In the genomic region with DNA sequence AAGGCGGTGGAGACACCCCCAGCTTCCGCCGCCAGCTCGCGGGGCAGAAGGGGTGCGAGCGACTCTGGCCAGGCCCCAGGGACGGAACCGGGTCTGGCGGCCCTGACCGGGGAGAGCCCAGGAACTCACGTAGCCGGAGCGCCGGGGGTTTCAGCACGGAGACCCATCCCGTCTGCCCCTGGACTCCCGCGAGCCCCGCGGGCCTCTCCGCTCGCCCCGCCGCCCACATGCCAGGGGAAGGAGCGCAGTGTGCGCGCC, we compare ENCODE assay signal across 8 cellular contexts. TPM values are rescaled to one million over a fixed set of nuclear protein-coding genes. Genes with fewer than 3 reads are reported as not detected.
DNase-seq lines count a peak whose midpoint lies in the region; TF ChIP-seq lines count a peak whose summit lies in the region.
"Not testable (repeated sequence)": the region's sequence is repeated elsewhere in the genome, so short reads cannot be mapped to it uniquely, and the experiment has no call there.

No MANE protein-coding gene starts in this region.

- not testable (repeated sequence) for TF ChIP-seq RAD21 in liver (IDR thresholded peaks at IDR 0.05)

- WGBS in esophagus squamous epithelium, 2 donors: no CpG with 5 or more reads among the region's 28 CpGs
- 1% methylated on average over 28 of the region's 28 CpGs for WGBS in liver
- WGBS in ovary, 3 donors: 0 to 1% (median 1%) methylated on average over 17 to 28 of the region's 28 CpGs
- WGBS in thyroid gland, 2 donors: no CpG with 5 or more reads among the region's 28 CpGs

- H3K27ac Mint-ChIP-seq in Caco-2 (ENCODE audit: unreplicated experiment): peak overlapping the region; percentile 99
- H3K27ac Mint-ChIP-seq in IgD-negative memory B cell: peak overlapping the region in 2 of 3 donors; percentile 69 to 96

- TF ChIP-seq EP300 in ovary (IDR thresholded peaks at IDR 0.05): not testable (repeated sequence)

- not testable (repeated sequence) for H3K9me3 ChIP-seq in Caco-2; WERI-Rb-1 (ENCODE audit: severe bottlenecking); esophagus squamous epithelium; liver (ENCODE audit: control insufficient read depth in 4 of 4, low read length in 3 of 4); ovary; thyroid gland

- POLR2A ChIA-PET in Caco-2 (lab: Charles Lee): not testable (repeated sequence)

- CTCF ChIA-PET in Caco-2 (lab: Charles Lee): not testable (repeated sequence)

- not testable (repeated sequence) for DNase-seq in Caco-2; WERI-Rb-1; astrocyte of the spinal cord (ENCODE audit: low read depth, low spot score); esophagus squamous epithelium (lab: John Stamatoyannopoulos, UW); ovary; thyroid gland

- intact Hi-C loops in Caco-2 (cut with micrococcal nuclease; ENCODE audit: unreplicated experiment); esophagus squamous epithelium (cut with DNase I); thyroid gland (cut with DNase I): not testable (repeated sequence)
- intact Hi-C loops in ovary (cut with DNase I): loop anchor here in 1 of 4 donors (10.0 kb wide), 1 partner anchor 308 kb away; a partner anchor contains a TSS

- not testable (repeated sequence) for TF ChIP-seq CTCF in Caco-2 (IDR thresholded peaks at IDR 0.05; ENCODE audit: insufficient read depth in 1 of 2, low read depth in 1 of 2, low read length in 1 of 2, severe bottlenecking in 1 of 2, unreplicated experiment in 1 of 2); WERI-Rb-1 (IDR thresholded peaks at IDR 0.05; ENCODE audit: low read depth, low read length); astrocyte of the spinal cord (IDR thresholded peaks at IDR 0.05; ENCODE audit: low read depth, low read length); esophagus squamous epithelium (IDR thresholded peaks at IDR 0.05); liver (IDR thresholded peaks at IDR 0.05; ENCODE audit: low read depth, low read length, missing input control); ovary (IDR thresholded peaks at IDR 0.05); thyroid gland (IDR thresholded peaks at IDR 0.05)

- in situ Hi-C loops in astrocyte of the spinal cord (cut with HindIII; ENCODE audit: low sequenced_read_pairs): not testable (repeated sequence)

- not testable (repeated sequence) for H3K9me3 Mint-ChIP-seq in Caco-2 (ENCODE audit: unreplicated experiment); IgD-negative memory B cell

- H3K27ac ChIP-seq in WERI-Rb-1 (peak overlapping the region; percentile 73), esophagus squamous epithelium (peak overlapping the region; percentile 89 to 96 (median 92)), liver (ENCODE audit: low read depth in 1 of 2, low read length in 2 of 2) (peak overlapping the region; percentile 41 to 54), ovary (peak overlapping the region in 1 of 2 donors; percentile 37), thyroid gland (peak overlapping the region in 2 of 3 donors; percentile 48 to 80)

- peaks cover 11% of the 10 kb centered on the region for H3K36me3 Mint-ChIP-seq in Caco-2 (ENCODE audit: insufficient read depth, unreplicated experiment)
- not testable (repeated sequence) for H3K36me3 Mint-ChIP-seq in IgD-negative memory B cell

- not testable (repeated sequence) for H3K27me3 Mint-ChIP-seq in Caco-2 (ENCODE audit: insufficient read depth, unreplicated experiment); IgD-negative memory B cell

- H3K4me1 ChIP-seq in Caco-2; liver (ENCODE audit: control insufficient read depth in 4 of 4, insufficient read depth in 4 of 4, low read length in 3 of 4); ovary (ENCODE audit: insufficient read depth); thyroid gland: not testable (repeated sequence)
- peaks cover 0 to 16% (median 0%) of the 10 kb centered on the region in 3 donors for H3K4me1 ChIP-seq in esophagus squamous epithelium

- H3K27me3 ChIP-seq in Caco-2 (replicated peaks; ENCODE audit: control insufficient read depth, insufficient read depth, low read length); WERI-Rb-1 (ENCODE audit: insufficient read depth, low read depth, severe bottlenecking); esophagus squamous epithelium; liver (ENCODE audit: control insufficient read depth in 4 of 4, insufficient read depth in 4 of 4, low read length in 3 of 4); ovary; thyroid gland: not testable (repeated sequence)

- H3K4me3 ChIP-seq in Caco-2 (ENCODE audit: low read depth, low read length) (peak overlapping the region; percentile 81), WERI-Rb-1 (ENCODE audit: low read depth, low read length) (peak overlapping the region; percentile 86), astrocyte of the spinal cord (ENCODE audit: low read depth, low read length) (peak overlapping the region; percentile 64), esophagus squamous epithelium (peak overlapping the region; percentile 69 to 94 (median 83)), liver (ENCODE audit: low read depth in 1 of 3, low read length in 3 of 3) (peak overlapping the region; percentile 32 to 77 (median 76)), ovary (peak overlapping the region; percentile 94), thyroid gland (replicated peaks in 1 of 3) (peak overlapping the region; percentile 29 to 77 (median 74))

- H3K4me3 Mint-ChIP-seq in Caco-2 (ENCODE audit: unreplicated experiment) (peak overlapping the region; percentile 94), IgD-negative memory B cell (peak overlapping the region; percentile 92 to 99 (median 98))

- BruUV-seq in Caco-2 (replicated peaks; lab: Mats Ljungman, UMichigan): not testable (repeated sequence)

- H3K4me1 Mint-ChIP-seq in Caco-2 (ENCODE audit: low read depth, unreplicated experiment): peaks cover 12% of the 10 kb centered on the region
- H3K4me1 Mint-ChIP-seq in IgD-negative memory B cell: not testable (repeated sequence)

- not testable (repeated sequence) for H3K9ac ChIP-seq in liver (ENCODE audit: low read depth in 1 of 2, low read length in 2 of 2)

- not testable (repeated sequence) for H3K36me3 ChIP-seq in Caco-2 (ENCODE audit: control insufficient read depth, insufficient read depth, low read length); WERI-Rb-1; esophagus squamous epithelium; liver (ENCODE audit: control insufficient read depth in 4 of 4, insufficient read depth in 3 of 4, low read depth in 1 of 4, low read length in 3 of 4); ovary; thyroid gland

- not testable (repeated sequence) for TF ChIP-seq POLR2A in esophagus squamous epithelium (IDR thresholded peaks at IDR 0.05); ovary (IDR thresholded peaks at IDR 0.05); thyroid gland (IDR thresholded peaks at IDR 0.05)

RNA-seq across cellular contexts. Expression of a gene that starts 15.1 kb away (rescaled TPM):
- total RNA-seq in Caco-2 (2022) (0.14 and 0.34 TPM in 2 replicates), esophagus squamous epithelium (under 1 TPM in 2 of 4 donors, not detected in 2; 0.18 to 0.64 TPM), liver (not detected), ovary (under 1 TPM in 6 of 7 donors, not detected in 1; 0.12 to 0.37 (median 0.16) TPM), thyroid gland (under 1 TPM in 1 of 4 donors, not detected in 3; 0.39 TPM)
- polyA plus RNA-seq in IgD-negative memory B cell (not detected), liver (not detected), ovary (under 1 TPM; 0.20 to 0.23 TPM)
